Comparison of ENCODE assay signal across 1 cellular context in the genomic region with DNA sequence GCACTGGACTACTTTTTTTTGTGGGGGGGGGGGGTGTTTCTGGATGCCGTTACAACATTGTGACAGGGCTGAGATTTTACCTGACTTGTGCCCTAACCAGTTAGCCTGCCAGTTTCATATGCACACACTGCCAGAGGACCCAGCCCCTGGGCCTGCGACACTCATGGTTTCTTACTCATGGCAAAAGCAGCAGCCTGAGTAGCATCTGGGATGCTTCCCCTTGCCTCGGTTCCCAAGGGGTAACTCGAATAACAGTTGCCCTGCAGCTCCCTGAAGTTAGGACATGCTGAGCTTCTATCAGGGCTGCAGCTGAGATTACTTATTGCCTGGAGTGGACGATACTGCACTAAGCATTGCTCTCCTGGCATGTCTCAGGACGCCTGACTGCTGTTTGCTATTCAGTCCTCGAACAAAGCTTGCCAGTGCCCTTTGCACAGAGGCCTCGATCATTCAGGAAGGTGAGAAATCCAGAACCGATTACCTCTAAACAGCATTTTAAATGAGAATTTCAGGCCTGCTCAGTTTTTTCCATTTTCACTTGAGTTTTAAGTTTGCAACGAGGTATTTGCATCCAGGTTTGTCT.
A peak's percentile ranks its signal among the peaks of the same experiment; 100 is the strongest.
TF ChIP-seq lines count a peak whose summit lies in the region.

No MANE protein-coding gene starts in this region.

TF ChIP-seq in HepG2, 621 proteins besides CTCF, POLR2A, EP300 and RAD21:
- TF ChIP-seq, protein P1, sequence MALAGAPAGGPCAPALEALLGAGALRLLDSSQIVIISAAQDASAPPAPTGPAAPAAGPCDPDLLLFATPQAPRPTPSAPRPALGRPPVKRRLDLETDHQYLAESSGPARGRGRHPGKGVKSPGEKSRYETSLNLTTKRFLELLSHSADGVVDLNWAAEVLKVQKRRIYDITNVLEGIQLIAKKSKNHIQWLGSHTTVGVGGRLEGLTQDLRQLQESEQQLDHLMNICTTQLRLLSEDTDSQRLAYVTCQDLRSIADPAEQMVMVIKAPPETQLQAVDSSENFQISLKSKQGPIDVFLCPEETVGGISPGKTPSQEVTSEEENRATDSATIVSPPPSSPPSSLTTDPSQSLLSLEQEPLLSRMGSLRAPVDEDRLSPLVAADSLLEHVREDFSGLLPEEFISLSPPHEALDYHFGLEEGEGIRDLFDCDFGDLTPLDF (CRISPR knock-in tag; IDR thresholded peaks at IDR 0.05): no peak
- no peak for TF ChIP-seq ZNF556 (CRISPR knock-in tag; IDR thresholded peaks at IDR 0.05; ENCODE audit: borderline replicate concordance)
- no peak for TF ChIP-seq CREB1 (IDR thresholded peaks at IDR 0.05)
- no peak for TF ChIP-seq CREB1 (CRISPR knock-in tag; IDR thresholded peaks at IDR 0.05)
- no peak for TF ChIP-seq ZFYVE20 (CRISPR knock-in tag; IDR thresholded peaks at IDR 0.05; ENCODE audit: borderline replicate concordance, low read depth)
- TF ChIP-seq HNF4A (CRISPR knock-in tag; IDR thresholded peaks at IDR 0.05): 0 out of 2 replicates have a peak, but pooled peaks have one; percentile 5
- no peak for TF ChIP-seq EEA1 (CRISPR knock-in tag; IDR thresholded peaks at IDR 0.05; ENCODE audit: borderline replicate concordance)
- no peak for TF ChIP-seq POLR2G (IDR thresholded peaks at IDR 0.05; ENCODE audit: low read depth, low read length)
- TF ChIP-seq, protein P2, sequence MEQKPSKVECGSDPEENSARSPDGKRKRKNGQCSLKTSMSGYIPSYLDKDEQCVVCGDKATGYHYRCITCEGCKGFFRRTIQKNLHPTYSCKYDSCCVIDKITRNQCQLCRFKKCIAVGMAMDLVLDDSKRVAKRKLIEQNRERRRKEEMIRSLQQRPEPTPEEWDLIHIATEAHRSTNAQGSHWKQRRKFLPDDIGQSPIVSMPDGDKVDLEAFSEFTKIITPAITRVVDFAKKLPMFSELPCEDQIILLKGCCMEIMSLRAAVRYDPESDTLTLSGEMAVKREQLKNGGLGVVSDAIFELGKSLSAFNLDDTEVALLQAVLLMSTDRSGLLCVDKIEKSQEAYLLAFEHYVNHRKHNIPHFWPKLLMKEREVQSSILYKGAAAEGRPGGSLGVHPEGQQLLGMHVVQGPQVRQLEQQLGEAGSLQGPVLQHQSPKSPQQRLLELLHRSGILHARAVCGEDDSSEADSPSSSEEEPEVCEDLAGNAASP (CRISPR knock-in tag; IDR thresholded peaks at IDR 0.05; ENCODE audit: borderline replicate concordance): no peak
- TF ChIP-seq PRPF4 (IDR thresholded peaks at IDR 0.05; ENCODE audit: low read depth, low read length, poor library complexity, severe bottlenecking): no peak
- TF ChIP-seq, protein P3, sequence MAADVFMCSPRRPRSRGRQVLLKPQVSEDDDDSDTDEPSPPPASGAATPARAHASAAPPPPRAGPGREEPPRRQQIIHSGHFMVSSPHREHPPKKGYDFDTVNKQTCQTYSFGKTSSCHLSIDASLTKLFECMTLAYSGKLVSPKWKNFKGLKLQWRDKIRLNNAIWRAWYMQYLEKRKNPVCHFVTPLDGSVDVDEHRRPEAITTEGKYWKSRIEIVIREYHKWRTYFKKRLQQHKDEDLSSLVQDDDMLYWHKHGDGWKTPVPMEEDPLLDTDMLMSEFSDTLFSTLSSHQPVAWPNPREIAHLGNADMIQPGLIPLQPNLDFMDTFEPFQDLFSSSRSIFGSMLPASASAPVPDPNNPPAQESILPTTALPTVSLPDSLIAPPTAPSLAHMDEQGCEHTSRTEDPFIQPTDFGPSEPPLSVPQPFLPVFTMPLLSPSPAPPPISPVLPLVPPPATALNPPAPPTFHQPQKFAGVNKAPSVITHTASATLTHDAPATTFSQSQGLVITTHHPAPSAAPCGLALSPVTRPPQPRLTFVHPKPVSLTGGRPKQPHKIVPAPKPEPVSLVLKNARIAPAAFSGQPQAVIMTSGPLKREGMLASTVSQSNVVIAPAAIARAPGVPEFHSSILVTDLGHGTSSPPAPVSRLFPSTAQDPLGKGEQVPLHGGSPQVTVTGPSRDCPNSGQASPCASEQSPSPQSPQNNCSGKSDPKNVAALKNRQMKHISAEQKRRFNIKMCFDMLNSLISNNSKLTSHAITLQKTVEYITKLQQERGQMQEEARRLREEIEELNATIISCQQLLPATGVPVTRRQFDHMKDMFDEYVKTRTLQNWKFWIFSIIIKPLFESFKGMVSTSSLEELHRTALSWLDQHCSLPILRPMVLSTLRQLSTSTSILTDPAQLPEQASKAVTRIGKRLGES (CRISPR knock-in tag; IDR thresholded peaks at IDR 0.05; ENCODE audit: borderline replicate concordance): no peak
- TF ChIP-seq ZNF766 (CRISPR knock-in tag; IDR thresholded peaks at IDR 0.05; ENCODE audit: borderline replicate concordance): no peak
- 0 out of 4 replicates have a peak, but pooled peaks of 1 of the 2 experiments have one; percentile 10 for TF ChIP-seq KLF16 (CRISPR knock-in tag; IDR thresholded peaks at IDR 0.05)
- TF ChIP-seq, protein P4, sequence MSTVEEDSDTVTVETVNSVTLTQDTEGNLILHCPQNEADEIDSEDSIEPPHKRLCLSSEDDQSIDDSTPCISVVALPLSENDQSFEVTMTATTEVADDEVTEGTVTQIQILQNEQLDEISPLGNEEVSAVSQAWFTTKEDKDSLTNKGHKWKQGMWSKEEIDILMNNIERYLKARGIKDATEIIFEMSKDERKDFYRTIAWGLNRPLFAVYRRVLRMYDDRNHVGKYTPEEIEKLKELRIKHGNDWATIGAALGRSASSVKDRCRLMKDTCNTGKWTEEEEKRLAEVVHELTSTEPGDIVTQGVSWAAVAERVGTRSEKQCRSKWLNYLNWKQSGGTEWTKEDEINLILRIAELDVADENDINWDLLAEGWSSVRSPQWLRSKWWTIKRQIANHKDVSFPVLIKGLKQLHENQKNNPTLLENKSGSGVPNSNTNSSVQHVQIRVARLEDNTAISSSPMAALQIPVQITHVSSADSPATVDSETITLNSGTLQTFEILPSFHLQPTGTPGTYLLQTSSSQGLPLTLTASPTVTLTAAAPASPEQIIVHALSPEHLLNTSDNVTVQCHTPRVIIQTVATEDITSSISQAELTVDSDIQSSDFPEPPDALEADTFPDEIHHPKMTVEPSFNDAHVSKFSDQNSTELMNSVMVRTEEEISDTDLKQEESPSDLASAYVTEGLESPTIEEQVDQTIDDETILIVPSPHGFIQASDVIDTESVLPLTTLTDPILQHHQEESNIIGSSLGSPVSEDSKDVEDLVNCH (CRISPR knock-in tag; IDR thresholded peaks at IDR 0.05): no peak
- TF ChIP-seq ARHGAP35 (CRISPR knock-in tag; IDR thresholded peaks at IDR 0.05; ENCODE audit: borderline replicate concordance): no peak
- TF ChIP-seq ZNF34 (CRISPR knock-in tag; IDR thresholded peaks at IDR 0.05; ENCODE audit: borderline replicate concordance): no peak
- TF ChIP-seq ZNF652 (CRISPR knock-in tag; IDR thresholded peaks at IDR 0.05; ENCODE audit: borderline replicate concordance, low read depth): no peak
- TF ChIP-seq ZFAT (CRISPR knock-in tag; conservative IDR thresholded peaks at IDR 0.05): no peak
- TF ChIP-seq ZNF253 (CRISPR knock-in tag; IDR thresholded peaks at IDR 0.05; ENCODE audit: borderline replicate concordance): 0 out of 2 replicates have a peak, but pooled peaks have one; percentile 53
- TF ChIP-seq, protein P5, sequence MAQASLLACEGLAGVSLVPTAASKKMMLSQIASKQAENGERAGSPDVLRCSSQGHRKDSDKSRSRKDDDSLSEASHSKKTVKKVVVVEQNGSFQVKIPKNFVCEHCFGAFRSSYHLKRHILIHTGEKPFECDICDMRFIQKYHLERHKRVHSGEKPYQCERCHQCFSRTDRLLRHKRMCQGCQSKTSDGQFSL (CRISPR knock-in tag; IDR thresholded peaks at IDR 0.05): no peak
- TF ChIP-seq FOXP1 (IDR thresholded peaks at IDR 0.05): no peak
- TF ChIP-seq FOXP1 (CRISPR knock-in tag; IDR thresholded peaks at IDR 0.05): no peak
TF ChIP-seq in HepG2: peak in this region for 3.
